Comparison of ENCODE assay signal across 23 cellular contexts in the genomic region with DNA sequence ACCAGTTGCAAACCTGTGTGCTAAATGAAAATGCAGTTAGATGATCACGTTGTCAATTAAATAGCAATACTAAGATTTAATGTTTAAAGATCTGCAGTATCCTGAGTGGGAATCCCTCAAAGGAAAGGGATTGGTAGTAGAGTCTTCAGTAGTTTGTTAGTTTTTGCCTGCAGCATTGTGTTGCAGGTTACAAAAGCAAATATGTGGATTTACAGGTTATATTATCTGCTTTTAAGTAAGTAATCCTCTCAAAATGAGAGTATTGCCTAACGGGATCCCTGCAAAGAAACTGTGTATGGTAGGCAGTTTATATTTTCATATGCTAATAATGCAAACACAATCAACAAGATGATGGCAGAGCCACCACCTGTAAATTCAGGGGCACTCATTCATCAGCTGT.
DNase-seq lines count a peak whose midpoint lies in the region; ATAC-seq and TF ChIP-seq lines count a peak whose summit lies in the region.
"Had no signal": no experiment of that assay in that cellular context is flagged by ENCODE, and none has a peak within 500 bp of the region (broad histone marks: within the 10 kb centered on the region; RNA-seq: fewer than 3 reads in every experiment).

No MANE protein-coding gene starts in this region.

- ATAC-seq in GM21423 (IDR thresholded peaks at IDR 0.05; ENCODE audit: unreplicated experiment), result no peak
- ATAC-seq: GM12878 had no signal

- H3K36me3 ChIP-seq in OCI-LY3 (replicated peaks; ENCODE audit: low read depth, low read length) (no peaks in the 10 kb centered on the region), H7 (replicated peaks; ENCODE audit: control insufficient read depth, insufficient read depth, low read length) (no peaks in the 10 kb centered on the region)
- H3K36me3 ChIP-seq: BE2C, BLaER1 had no signal

- H3K9ac ChIP-seq in OCI-LY3 (ENCODE audit: low read length), result no peak overlapping the region
- H3K9ac ChIP-seq: BLaER1 had no signal

- intact Hi-C loops in activated CD4-positive, alpha-beta T cell treated with anti-CD3 and anti-CD28 coated beads, Interleukin-2, amount 10 ng/mL, durations not matched to agents 24 days and 14 days (cut with micrococcal nuclease), result no loop called here

- peak overlapping the region; percentile 73 for H3K4me2 ChIP-seq in OCI-LY3 (ENCODE audit: low read length)
- H3K4me2 ChIP-seq: BLaER1 had no signal

- H3K4me1 ChIP-seq in OCI-LY3 (ENCODE audit: low read length), result peaks cover 12% of the 10 kb centered on the region

- no peak overlapping the region for H3K4me3 Mint-ChIP-seq in activated CD4-positive, alpha-beta T cell treated with anti-CD3 and anti-CD28 coated beads, Interleukin-2, amount 10 ng/mL, durations not matched to agents 24 days and 14 days
- H3K4me3 Mint-ChIP-seq: CD14-positive monocyte; CD4-positive, alpha-beta memory T cell; CD4-positive, CD25-positive, alpha-beta regulatory T cell; CD8-positive, alpha-beta memory T cell had no signal

- H3K4me1 Mint-ChIP-seq in activated CD4-positive, alpha-beta T cell treated with anti-CD3 and anti-CD28 coated beads, Interleukin-2, amount 10 ng/mL, durations not matched to agents 24 days and 14 days, result peaks cover 4% of the 10 kb centered on the region
- H3K4me1 Mint-ChIP-seq: CD14-positive monocyte; CD4-positive, alpha-beta memory T cell; CD4-positive, CD25-positive, alpha-beta regulatory T cell; CD8-positive, alpha-beta memory T cell had no signal

- no peaks in the 10 kb centered on the region; the same call in 1 of the 2 replicates for H3K27me3 ChIP-seq in OCI-LY3 (ENCODE audit: low read depth, low read length)
- H3K27me3 ChIP-seq in H7 (ENCODE audit: control insufficient read depth, insufficient read depth, low read length), result no peaks in the 10 kb centered on the region
- H3K27me3 ChIP-seq: BE2C, BLaER1 had no signal

- H3K9me3 ChIP-seq in OCI-LY3 (ENCODE audit: insufficient read depth, low read length), result no peaks in the 10 kb centered on the region
- H3K9me3 ChIP-seq: BE2C, BLaER1 had no signal

- no peak for TF ChIP-seq CTCF in OCI-LY3 (IDR thresholded peaks at IDR 0.05; ENCODE audit: low read depth, low read length)
- TF ChIP-seq CTCF in epithelial cell of esophagus (IDR thresholded peaks at IDR 0.05; ENCODE audit: insufficient read depth, low read depth, low read length, missing control alignments), result no peak

- no peak overlapping the region for H3K27ac Mint-ChIP-seq in activated CD4-positive, alpha-beta T cell treated with anti-CD3 and anti-CD28 coated beads, Interleukin-2, amount 10 ng/mL, durations not matched to agents 24 days and 14 days
- H3K27ac Mint-ChIP-seq: CD14-positive monocyte; CD4-positive, alpha-beta memory T cell; CD4-positive, CD25-positive, alpha-beta regulatory T cell; CD8-positive, alpha-beta memory T cell had no signal

- no peak overlapping the region for H3K27ac ChIP-seq in OCI-LY3 (ENCODE audit: low read length)
- H3K27ac ChIP-seq: BLaER1 had no signal

- H3K9me3 Mint-ChIP-seq in activated CD4-positive, alpha-beta T cell treated with anti-CD3 and anti-CD28 coated beads, Interleukin-2, amount 10 ng/mL, durations not matched to agents 24 days and 14 days, result no peaks in the 10 kb centered on the region
- H3K9me3 Mint-ChIP-seq: CD14-positive monocyte; CD4-positive, alpha-beta memory T cell; CD8-positive, alpha-beta memory T cell had no signal

- no peaks in the 10 kb centered on the region for H3K36me3 Mint-ChIP-seq in activated CD4-positive, alpha-beta T cell treated with anti-CD3 and anti-CD28 coated beads, Interleukin-2, amount 10 ng/mL, durations not matched to agents 24 days and 14 days (ENCODE audit: low read depth)
- H3K36me3 Mint-ChIP-seq: CD14-positive monocyte; CD4-positive, alpha-beta memory T cell; CD4-positive, CD25-positive, alpha-beta regulatory T cell; CD8-positive, alpha-beta memory T cell had no signal

- peak overlapping the region; percentile 3; the same call in 1 of the 2 replicates for H2AFZ ChIP-seq in OCI-LY3 (ENCODE audit: low read depth, low read length)

- H4K20me1 ChIP-seq in OCI-LY3 (ENCODE audit: insufficient read depth, low read length), result no peaks in the 10 kb centered on the region
- H4K20me1 ChIP-seq: BLaER1 had no signal

- DNase-seq in epithelial cell of esophagus (ENCODE audit: low read depth), result peak; percentile 17
- no peak for DNase-seq in activated CD4-positive, alpha-beta T cell treated with anti-CD3 and anti-CD28 coated beads, Interleukin-2, amount 10 ng/mL, durations not matched to agents 24 days and 14 days
- no peak for DNase-seq in H7
- DNase-seq: 8988T; ACHN; BE2C; C1 segment of cervical spinal cord; CD4-positive, alpha-beta memory T cell; CD4-positive, CD25-positive, alpha-beta regulatory T cell; CD8-positive, alpha-beta memory T cell; COR-L47; DMS 273 treated with DMSO at 0.1 percent for 48 hours; DMS153; DMS53; DMS79; DND-41; EL; GDM1 had no signal

- no peaks in the 10 kb centered on the region for H3K79me2 ChIP-seq in OCI-LY3 (ENCODE audit: low read length)

- H3K27me3 Mint-ChIP-seq in activated CD4-positive, alpha-beta T cell treated with anti-CD3 and anti-CD28 coated beads, Interleukin-2, amount 10 ng/mL, durations not matched to agents 24 days and 14 days, result no peaks in the 10 kb centered on the region
- H3K27me3 Mint-ChIP-seq: CD4-positive, alpha-beta memory T cell; CD4-positive, CD25-positive, alpha-beta regulatory T cell; CD8-positive, alpha-beta memory T cell had no signal

- peak overlapping the region; percentile 71; the same call in 1 of the 2 replicates for H3K4me3 ChIP-seq in OCI-LY3 (ENCODE audit: low read length)
- no peak overlapping the region for H3K4me3 ChIP-seq in epithelial cell of esophagus (ENCODE audit: low read length)
- H3K4me3 ChIP-seq in H7 (ENCODE audit: insufficient read depth, low read depth, low read length), result no peak overlapping the region
- H3K4me3 ChIP-seq: BLaER1, GM12878 had no signal
